8 cellular contexts compared by ENCODE assay signal in genomic region chr1:43946244-43947060, GRCh38. TPM values are rescaled to one million over a fixed set of nuclear protein-coding genes. Genes with fewer than 3 reads are reported as not detected.
DNase-seq lines count a peak whose midpoint lies in the region; FAIRE-seq and TF ChIP-seq lines count a peak whose summit lies in the region.

Gene IPO13 (plus strand): TSS chr1:43946950. CDS start chr1:43947601, 651 bp downstream.

- peak within 1 kb of the TSS; percentile 97 for H2AFZ ChIP-seq in Loucy (ENCODE audit: low read length)
- H2AFZ ChIP-seq in neural progenitor cell (replicated peaks): peak within 1 kb of the TSS; percentile 98

- H3K4me2 ChIP-seq in Loucy (ENCODE audit: low read depth, low read length, poor library complexity, severe bottlenecking): peak within 1 kb of the TSS; percentile 99
- H3K4me2 ChIP-seq in neural progenitor cell: peak within 1 kb of the TSS; percentile 93

- H3K27me3 ChIP-seq in H7 (ENCODE audit: control insufficient read depth, insufficient read depth, low read length): no peaks in the 10 kb centered on the region
- no peaks in the 10 kb centered on the region for H3K27me3 ChIP-seq in Loucy (ENCODE audit: insufficient read depth, low read length, poor library complexity, severe bottlenecking)
- no peaks in the 10 kb centered on the region for H3K27me3 ChIP-seq in neural progenitor cell

- H3K9me3 Mint-ChIP-seq in neural progenitor cell: no peaks in the 10 kb centered on the region

- H3K4me3 Mint-ChIP-seq in neural progenitor cell: peak within 1 kb of the TSS; percentile 90

- H3K27ac ChIP-seq in neural progenitor cell: peak within 1 kb of the TSS; percentile 97

- peaks cover 20% of the 10 kb centered on the region for H3K4me1 ChIP-seq in Loucy (ENCODE audit: insufficient read depth, low read length, poor library complexity, severe bottlenecking)
- H3K4me1 ChIP-seq in neural progenitor cell: peaks cover 13% of the 10 kb centered on the region

- H3K9me2 ChIP-seq in Loucy (replicated peaks; ENCODE audit: low read depth, low read length): no peaks in the 10 kb centered on the region

- peaks cover 17% of the 10 kb centered on the region for H3K79me2 ChIP-seq in Loucy (ENCODE audit: insufficient read depth, low read length)
- H3K79me2 ChIP-seq in neural progenitor cell (ENCODE audit: low read depth): peaks cover 8% of the 10 kb centered on the region

- no peaks in the 10 kb centered on the region for H3F3A ChIP-seq in Loucy (ENCODE audit: low read depth)
- peaks cover 6% of the 10 kb centered on the region for H3F3A ChIP-seq in neural progenitor cell (ENCODE audit: low read depth)

- H3K9me3 ChIP-seq in Loucy (ENCODE audit: insufficient read depth, low read depth, low read length): no peaks in the 10 kb centered on the region
- H3K9me3 ChIP-seq in neural progenitor cell (ENCODE audit: low read depth): no peaks in the 10 kb centered on the region

- FAIRE-seq in G401.6 (lab: Jason Lieb, UNC): peak; percentile 75

- peaks cover 5% of the 10 kb centered on the region for H3K36me3 Mint-ChIP-seq in neural progenitor cell

- DNase-seq in H7 (peak; percentile 99), SHP77 treated with DMSO at 0.1 percent for 48 hours (lab: John Stamatoyannopoulos, UW) (peak; percentile 86), activated gamma-delta T cell (lab: John Stamatoyannopoulos, UW) (peak; percentile 87), fibroblast of villous mesenchyme (ENCODE audit: low read depth) (peak; percentile 96), neural progenitor cell (ENCODE audit: low spot score) (peak; percentile 99), stromal cell of bone marrow (ENCODE audit: low read depth) (peak; percentile 88)

- H3K9ac ChIP-seq in Loucy (ENCODE audit: low read depth, low read length, poor library complexity, severe bottlenecking) (peak within 1 kb of the TSS; percentile 96), neural progenitor cell (peak within 1 kb of the TSS; percentile 96)

- TF ChIP-seq CTCF in Loucy (conservative IDR thresholded peaks at IDR 0.05; ENCODE audit: low read length): peak; percentile 78
- peak; percentile 56 for TF ChIP-seq CTCF in fibroblast of villous mesenchyme (IDR thresholded peaks at IDR 0.05; ENCODE audit: insufficient read depth, low read depth, low read length)
- peak; percentile 80 for TF ChIP-seq CTCF in neural progenitor cell (IDR thresholded peaks at IDR 0.05)

- peak within 1 kb of the TSS; percentile 84 for H3K4me3 ChIP-seq in H7 (ENCODE audit: insufficient read depth, low read depth, low read length)
- H3K4me3 ChIP-seq in Loucy (ENCODE audit: low read length, poor library complexity, severe bottlenecking): peak within 1 kb of the TSS; percentile 97
- H3K4me3 ChIP-seq in fibroblast of villous mesenchyme (ENCODE audit: low read depth, low read length): peak within 1 kb of the TSS; percentile 82
- H3K4me3 ChIP-seq in neural progenitor cell: peak within 1 kb of the TSS; percentile 75

- peaks cover 20% of the 10 kb centered on the region for H3K4me1 Mint-ChIP-seq in neural progenitor cell

- H3K36me3 ChIP-seq in H7 (replicated peaks; ENCODE audit: control insufficient read depth, insufficient read depth, low read length): no peaks in the 10 kb centered on the region
- H3K36me3 ChIP-seq in Loucy (ENCODE audit: insufficient read depth, low read length): no peaks in the 10 kb centered on the region
- no peaks in the 10 kb centered on the region for H3K36me3 ChIP-seq in neural progenitor cell

- H4K20me1 ChIP-seq in Loucy (ENCODE audit: insufficient read depth, low read length, poor library complexity, severe bottlenecking): no peaks in the 10 kb centered on the region
- no peaks in the 10 kb centered on the region for H4K20me1 ChIP-seq in neural progenitor cell (ENCODE audit: low read depth)

- H3K27ac Mint-ChIP-seq in neural progenitor cell: peak within 1 kb of the TSS; percentile 91

- H3K27me3 Mint-ChIP-seq in neural progenitor cell (ENCODE audit: insufficient read depth, low read depth): peaks cover 2% of the 10 kb centered on the region

RNA-seq across cellular contexts. Expression of gene IPO13, which starts in this region (rescaled TPM):
- 29.2 and 34.2 TPM in 2 replicates for total RNA-seq in H7 (2014; rRNA removed; shearing (Covaris generic))
- total RNA-seq in fibroblast of villous mesenchyme (18.7 and 20.7 TPM in 2 replicates), neural progenitor cell (ENCODE audit: low replicate concordance) (7.2 and 13.2 TPM in 2 replicates)

Comparison
In these comparisons a context has a peak if more than half of its experiments do, and no peak if none do; other contexts are left out.
1. Peak in every context shown above with its lines: DNase-seq, H3K4me3 ChIP-seq and H3K27ac ChIP-seq.